Comparison of ENCODE assay signal across 11 cellular contexts in genomic region chr12:52924764-52925716, GRCh38. TPM values are rescaled to one million over a fixed set of nuclear protein-coding genes. Genes with fewer than 3 reads are reported as not detected.
DNase-seq lines count a peak whose midpoint lies in the region; ATAC-seq and TF ChIP-seq lines count a peak whose summit lies in the region.
"Had no signal": no experiment of that assay in that cellular context is flagged by ENCODE, and none has a peak within 500 bp of the region (broad histone marks: within the 10 kb centered on the region; RNA-seq: fewer than 3 reads in every experiment).

No MANE protein-coding gene starts in this region.

- intact Hi-C loops in left cardiac atrium (cut with DNase I) (no loop called here), adrenal gland (cut with DNase I) (no loop called here), upper lobe of right lung (cut with DNase I) (no loop called here)

- WGBS in adrenal gland, 4 donors: 65 to 74% (median 72%) methylated on average over 11 of the region's 11 CpGs

- peaks cover 0 to 37% of the 10 kb centered on the region in 2 donors for H3K4me1 ChIP-seq in right atrium auricular region
- peaks cover 16 to 33% of the 10 kb centered on the region in 2 donors for H3K4me1 ChIP-seq in adrenal gland (replicated peaks in 1 of 2)
- H3K4me1 ChIP-seq in upper lobe of right lung: peaks cover 10% of the 10 kb centered on the region

- ATAC-seq in left cardiac atrium: peak; percentile 71 to 88
- ATAC-seq in upper lobe of right lung: peak; percentile 10
- no peak for ATAC-seq in HG03159 (IDR thresholded peaks at IDR 0.05; ENCODE audit: unreplicated experiment)

- H3K9me3 ChIP-seq in right atrium auricular region: no peaks in the 10 kb centered on the region
- H3K9me3 ChIP-seq in adrenal gland (replicated peaks in 1 of 3): no peaks in the 10 kb centered on the region
- H3K9me3 ChIP-seq in upper lobe of right lung: no peaks in the 10 kb centered on the region
- H3K9me3 ChIP-seq: BLaER1 treated with 17β-estradiol and CSF1 and Interleukin-3, amounts not matched to agents 10 nM and 100 nM had no signal

- no peak for TF ChIP-seq CTCF in right atrium auricular region (IDR thresholded peaks at IDR 0.05)
- no peak for TF ChIP-seq CTCF in adrenal gland (IDR thresholded peaks at IDR 0.05)
- TF ChIP-seq CTCF in upper lobe of right lung (IDR thresholded peaks at IDR 0.05): no peak

- no peak overlapping the region for H3K4me3 ChIP-seq in right atrium auricular region
- no peak overlapping the region for H3K4me3 ChIP-seq in adrenal gland
- H3K4me3 ChIP-seq in upper lobe of right lung: no peak overlapping the region
- H3K4me3 ChIP-seq: BLaER1 treated with 17β-estradiol and CSF1 and Interleukin-3, amounts not matched to agents 10 nM and 100 nM; coronary artery had no signal

- no peak for TF ChIP-seq POLR2A in adrenal gland (IDR thresholded peaks at IDR 0.05)

- H3K27ac ChIP-seq in right atrium auricular region: peak overlapping the region in 1 of 2 donors; percentile 73
- H3K27ac ChIP-seq in adrenal gland: peak overlapping the region in 4 of 5 donors; percentile 11 to 81 (median 53)
- peak overlapping the region; percentile 71 for H3K27ac ChIP-seq in upper lobe of right lung
- H3K27ac ChIP-seq in substantia nigra (ENCODE audit: low read depth, low read length, poor library complexity, severe bottlenecking): no peak overlapping the region
- H3K27ac ChIP-seq: BLaER1 treated with 17β-estradiol and CSF1 and Interleukin-3, amounts not matched to agents 10 nM and 100 nM had no signal

- no peaks in the 10 kb centered on the region for H3K36me3 ChIP-seq in right atrium auricular region
- H3K36me3 ChIP-seq in adrenal gland (replicated peaks in 1 of 2): no peaks in the 10 kb centered on the region
- H3K36me3 ChIP-seq in upper lobe of right lung: no peaks in the 10 kb centered on the region
- H3K36me3 ChIP-seq: BLaER1 treated with 17β-estradiol and CSF1 and Interleukin-3, amounts not matched to agents 10 nM and 100 nM had no signal

- H3K27me3 ChIP-seq in right atrium auricular region (no peaks in the 10 kb centered on the region), adrenal gland (no peaks in the 10 kb centered on the region), upper lobe of right lung (no peaks in the 10 kb centered on the region)
- H3K27me3 ChIP-seq: BLaER1 treated with 17β-estradiol and CSF1 and Interleukin-3, amounts not matched to agents 10 nM and 100 nM had no signal

- DNase-seq in left cardiac atrium: peak; percentile 36
- DNase-seq in right atrium auricular region (ENCODE audit: low spot score): no peak
- DNase-seq in adrenal gland: peak; percentile 40 to 89 (median 74)
- DNase-seq in islet precursor cell: peak; percentile 100
- no peak for DNase-seq in upper lobe of right lung
- DNase-seq in HuH-7.5 (ENCODE audit: low spot score): no peak
- no peak for DNase-seq in substantia nigra (lab: John Stamatoyannopoulos, UW)
- DNase-seq: activated CD4-positive, alpha-beta T cell treated with anti-CD3 and anti-CD28 coated beads, Interleukin-2, amount 10 ng/mL, durations not matched to agents 7 days and 5 days had no signal

RNA-seq across cellular contexts. Expression of gene KRT8, which starts 20.2 kb away (rescaled TPM):
- total RNA-seq in left cardiac atrium (100 to 1,000 TPM; 194 to 233 TPM), right atrium auricular region (100 to 1,000 TPM; 199 to 271 TPM), adrenal gland (100 to 1,000 TPM in 1 of 8 donors, 10 to 100 TPM in 7; 36.0 to 198 (median 71.0) TPM), upper lobe of right lung (223 TPM)
- polyA plus RNA-seq in adrenal gland: 100 to 1,000 TPM in 2 of 3 donors, 10 to 100 TPM in 1; 49.0 to 102 (median 102) TPM

RNA-seq across cellular contexts. Expression of gene KRT18, which starts 23.9 kb away (rescaled TPM):
- total RNA-seq in left cardiac atrium (10 to 100 TPM; 37.0 to 53.3 TPM), right atrium auricular region (100 to 1,000 TPM in 1 of 2 donors, 10 to 100 TPM in 1; 85.1 to 150 TPM), adrenal gland (100 to 1,000 TPM in 1 of 8 donors, 10 to 100 TPM in 7; 16.1 to 136 (median 48.2) TPM), upper lobe of right lung (255 TPM)
- polyA plus RNA-seq in adrenal gland: 100 to 1,000 TPM in 1 of 3 donors, 10 to 100 TPM in 2; 26.2 to 121 (median 43.9) TPM

Comparison
In these comparisons a context has a peak if more than half of its experiments do, and no peak if none do; other contexts are left out.
1. DNase-seq: peak in left cardiac atrium (single experiment), adrenal gland (7 of 7) and islet precursor cell (single experiment); none in right atrium auricular region (single experiment), upper lobe of right lung (single experiment), HuH-7.5 (single experiment) and substantia nigra (0 of 49).